In the genomic region with DNA sequence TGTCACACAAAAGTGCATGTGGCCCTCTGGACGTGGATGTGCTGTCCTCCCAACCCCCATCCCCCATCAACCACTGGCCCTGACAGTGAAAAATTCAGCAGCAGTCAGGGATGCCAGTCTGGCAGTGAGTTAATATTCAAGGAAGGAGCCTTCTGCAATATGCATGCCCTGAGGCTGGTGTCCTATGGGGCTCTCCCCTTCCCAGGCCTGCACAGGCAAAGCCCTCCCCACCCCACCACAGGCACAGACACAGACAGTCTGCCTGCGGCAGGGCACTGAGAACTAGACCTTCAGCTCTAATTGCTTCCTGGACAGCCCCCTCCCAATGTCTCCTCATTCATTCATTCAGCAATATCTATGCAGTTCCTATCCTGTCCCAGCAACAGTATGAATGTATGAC, we compare ENCODE assay signal across 2 cellular contexts.
TF ChIP-seq lines count a peak whose summit lies in the region.

No MANE protein-coding gene starts in this region.

TF ChIP-seq in SK-N-SH, 30 proteins besides CTCF, POLR2A, EP300 and RAD21 (continued from another document):
- TF ChIP-seq MEF2A (IDR thresholded peaks at IDR 0.05; ENCODE audit: borderline replicate concordance, low read depth): no peak
- TF ChIP-seq ELF1 (IDR thresholded peaks at IDR 0.05): no peak
- TF ChIP-seq, protein P1, sequence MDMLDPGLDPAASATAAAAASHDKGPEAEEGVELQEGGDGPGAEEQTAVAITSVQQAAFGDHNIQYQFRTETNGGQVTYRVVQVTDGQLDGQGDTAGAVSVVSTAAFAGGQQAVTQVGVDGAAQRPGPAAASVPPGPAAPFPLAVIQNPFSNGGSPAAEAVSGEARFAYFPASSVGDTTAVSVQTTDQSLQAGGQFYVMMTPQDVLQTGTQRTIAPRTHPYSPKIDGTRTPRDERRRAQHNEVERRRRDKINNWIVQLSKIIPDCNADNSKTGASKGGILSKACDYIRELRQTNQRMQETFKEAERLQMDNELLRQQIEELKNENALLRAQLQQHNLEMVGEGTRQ (IDR thresholded peaks at IDR 0.05; ENCODE audit: borderline replicate concordance, low read depth, low read length): no peak
- TF ChIP-seq JUND (IDR thresholded peaks at IDR 0.05): no peak
- no peak for TF ChIP-seq YY1 (IDR thresholded peaks at IDR 0.05; ENCODE audit: low read depth)
- no peak for TF ChIP-seq TEAD4 (IDR thresholded peaks at IDR 0.05; ENCODE audit: borderline replicate concordance, insufficient read depth)
TF ChIP-seq in SK-N-SH: peak in this region for 2.

TF ChIP-seq in SK-N-SH treated with all-trans-retinoic acid at 6 μM for 48 hours, 23 proteins besides CTCF, POLR2A, EP300 and RAD21 (continued from another document):
- TF ChIP-seq TOX (CRISPR knock-in tag; IDR thresholded peaks at IDR 0.05; ENCODE audit: borderline replicate concordance): no peak
- TF ChIP-seq, protein P2, sequence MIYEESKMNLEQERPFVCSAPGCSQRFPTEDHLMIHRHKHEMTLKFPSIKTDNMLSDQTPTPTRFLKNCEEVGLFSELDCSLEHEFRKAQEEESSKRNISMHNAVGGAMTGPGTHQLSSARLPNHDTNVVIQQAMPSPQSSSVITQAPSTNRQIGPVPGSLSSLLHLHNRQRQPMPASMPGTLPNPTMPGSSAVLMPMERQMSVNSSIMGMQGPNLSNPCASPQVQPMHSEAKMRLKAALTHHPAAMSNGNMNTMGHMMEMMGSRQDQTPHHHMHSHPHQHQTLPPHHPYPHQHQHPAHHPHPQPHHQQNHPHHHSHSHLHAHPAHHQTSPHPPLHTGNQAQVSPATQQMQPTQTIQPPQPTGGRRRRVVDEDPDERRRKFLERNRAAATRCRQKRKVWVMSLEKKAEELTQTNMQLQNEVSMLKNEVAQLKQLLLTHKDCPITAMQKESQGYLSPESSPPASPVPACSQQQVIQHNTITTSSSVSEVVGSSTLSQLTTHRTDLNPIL (CRISPR knock-in tag; IDR thresholded peaks at IDR 0.05; ENCODE audit: low read depth): no peak
- TF ChIP-seq ZNF565 (CRISPR knock-in tag; conservative IDR thresholded peaks at IDR 0.05; ENCODE audit: low read depth): no peak
- TF ChIP-seq, protein P3, sequence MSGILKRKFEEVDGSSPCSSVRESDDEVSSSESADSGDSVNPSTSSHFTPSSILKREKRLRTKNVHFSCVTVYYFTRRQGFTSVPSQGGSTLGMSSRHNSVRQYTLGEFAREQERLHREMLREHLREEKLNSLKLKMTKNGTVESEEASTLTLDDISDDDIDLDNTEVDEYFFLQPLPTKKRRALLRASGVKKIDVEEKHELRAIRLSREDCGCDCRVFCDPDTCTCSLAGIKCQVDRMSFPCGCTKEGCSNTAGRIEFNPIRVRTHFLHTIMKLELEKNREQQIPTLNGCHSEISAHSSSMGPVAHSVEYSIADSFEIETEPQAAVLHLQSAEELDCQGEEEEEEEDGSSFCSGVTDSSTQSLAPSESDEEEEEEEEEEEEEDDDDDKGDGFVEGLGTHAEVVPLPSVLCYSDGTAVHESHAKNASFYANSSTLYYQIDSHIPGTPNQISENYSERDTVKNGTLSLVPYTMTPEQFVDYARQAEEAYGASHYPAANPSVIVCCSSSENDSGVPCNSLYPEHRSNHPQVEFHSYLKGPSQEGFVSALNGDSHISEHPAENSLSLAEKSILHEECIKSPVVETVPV (CRISPR knock-in tag; IDR thresholded peaks at IDR 0.05): no peak
- no peak for TF ChIP-seq ARNTL (CRISPR knock-in tag; IDR thresholded peaks at IDR 0.05; ENCODE audit: borderline replicate concordance, low read depth)
- no peak for TF ChIP-seq RARB (CRISPR knock-in tag; IDR thresholded peaks at IDR 0.05)
- no peak for TF ChIP-seq TCF4 (CRISPR knock-in tag; IDR thresholded peaks at IDR 0.05; ENCODE audit: borderline replicate concordance)
- TF ChIP-seq SNAI2 (CRISPR knock-in tag; IDR thresholded peaks at IDR 0.05): no peak
- TF ChIP-seq CSDC2 (CRISPR knock-in tag; IDR thresholded peaks at IDR 0.05): no peak
- TF ChIP-seq BACH2 (CRISPR knock-in tag; IDR thresholded peaks at IDR 0.05; ENCODE audit: borderline replicate concordance): no peak
- TF ChIP-seq ISL1 (CRISPR knock-in tag; IDR thresholded peaks at IDR 0.05): no peak
- TF ChIP-seq, protein P4, sequence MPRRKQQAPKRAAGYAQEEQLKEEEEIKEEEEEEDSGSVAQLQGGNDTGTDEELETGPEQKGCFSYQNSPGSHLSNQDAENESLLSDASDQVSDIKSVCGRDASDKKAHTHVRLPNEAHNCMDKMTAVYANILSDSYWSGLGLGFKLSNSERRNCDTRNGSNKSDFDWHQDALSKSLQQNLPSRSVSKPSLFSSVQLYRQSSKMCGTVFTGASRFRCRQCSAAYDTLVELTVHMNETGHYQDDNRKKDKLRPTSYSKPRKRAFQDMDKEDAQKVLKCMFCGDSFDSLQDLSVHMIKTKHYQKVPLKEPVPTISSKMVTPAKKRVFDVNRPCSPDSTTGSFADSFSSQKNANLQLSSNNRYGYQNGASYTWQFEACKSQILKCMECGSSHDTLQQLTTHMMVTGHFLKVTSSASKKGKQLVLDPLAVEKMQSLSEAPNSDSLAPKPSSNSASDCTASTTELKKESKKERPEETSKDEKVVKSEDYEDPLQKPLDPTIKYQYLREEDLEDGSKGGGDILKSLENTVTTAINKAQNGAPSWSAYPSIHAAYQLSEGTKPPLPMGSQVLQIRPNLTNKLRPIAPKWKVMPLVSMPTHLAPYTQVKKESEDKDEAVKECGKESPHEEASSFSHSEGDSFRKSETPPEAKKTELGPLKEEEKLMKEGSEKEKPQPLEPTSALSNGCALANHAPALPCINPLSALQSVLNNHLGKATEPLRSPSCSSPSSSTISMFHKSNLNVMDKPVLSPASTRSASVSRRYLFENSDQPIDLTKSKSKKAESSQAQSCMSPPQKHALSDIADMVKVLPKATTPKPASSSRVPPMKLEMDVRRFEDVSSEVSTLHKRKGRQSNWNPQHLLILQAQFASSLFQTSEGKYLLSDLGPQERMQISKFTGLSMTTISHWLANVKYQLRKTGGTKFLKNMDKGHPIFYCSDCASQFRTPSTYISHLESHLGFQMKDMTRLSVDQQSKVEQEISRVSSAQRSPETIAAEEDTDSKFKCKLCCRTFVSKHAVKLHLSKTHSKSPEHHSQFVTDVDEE (CRISPR knock-in tag; IDR thresholded peaks at IDR 0.05): no peak
